In the genomic region with DNA sequence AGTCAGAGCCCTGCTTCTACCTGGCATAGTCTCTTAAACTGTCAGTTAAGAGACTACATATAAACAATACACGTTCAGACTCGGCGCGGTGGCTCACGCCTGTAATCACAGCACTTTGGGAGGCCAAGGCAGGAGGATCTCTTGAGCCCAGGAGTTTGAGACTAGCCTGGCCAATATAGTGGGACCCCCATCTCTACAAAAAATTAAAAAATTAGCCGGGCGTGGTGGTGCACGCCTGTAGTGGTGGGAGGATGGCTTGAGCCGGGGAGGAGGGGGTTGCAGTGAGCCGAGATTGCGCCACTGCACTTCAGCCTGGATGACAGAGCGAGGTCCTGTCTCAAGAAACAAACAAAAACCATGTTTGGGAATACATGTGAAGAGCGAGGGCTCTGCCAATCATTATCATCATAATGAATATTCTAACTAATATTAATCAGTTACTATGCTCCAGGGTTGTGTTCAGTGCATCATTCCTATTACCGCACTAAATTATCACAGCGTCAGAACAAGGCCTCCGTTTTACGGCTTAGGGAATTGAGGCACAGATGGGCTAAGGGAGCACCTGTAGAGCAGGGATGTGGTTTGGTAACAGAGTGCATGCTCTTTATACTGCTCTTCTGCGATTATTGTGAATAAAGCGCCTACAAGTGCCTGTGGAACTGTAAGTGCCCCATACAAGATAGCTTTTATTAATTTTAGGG, we compare ENCODE assay signal across 8 cellular contexts. TPM values are rescaled to one million over a fixed set of nuclear protein-coding genes. Genes with fewer than 3 reads are reported as not detected.
DNase-seq lines count a peak whose midpoint lies in the region; ATAC-seq and TF ChIP-seq lines count a peak whose summit lies in the region.

No MANE protein-coding gene starts in this region.

- ATAC-seq in GM21576 (IDR thresholded peaks at IDR 0.05; ENCODE audit: unreplicated experiment): no peak

- WGBS in thyroid gland, 2 donors: 93 to 94% methylated on average over 19 of the region's 19 CpGs

- no peaks in the 10 kb centered on the region for H3K27me3 Mint-ChIP-seq in activated CD4-positive, alpha-beta T cell treated with anti-CD3 and anti-CD28 coated beads, Interleukin-2, amount 10 ng/mL, durations not matched to agents 7 days and 5 days
- no peaks in the 10 kb centered on the region for H3K27me3 Mint-ChIP-seq in activated T-helper 2 cell treated with anti-CD3 and anti-CD28 coated beads, Interferon-gamma antibody, Interleukin-2, Interleukin-4, amounts not matched to agents 10 μg/mL and 5 μg/mL and 100 μg/mL, durations not matched to agents 14 hours and 24 hours and 36 hours (ENCODE audit: low read depth)

- H3K36me3 ChIP-seq in thyroid gland: peaks cover 0 to 2% of the 10 kb centered on the region in 2 donors

- no peaks in the 10 kb centered on the region for H3K27me3 ChIP-seq in layer of hippocampus (ENCODE audit: control insufficient read depth, insufficient read depth, low read length)
- H3K27me3 ChIP-seq in thyroid gland: no peaks in the 10 kb centered on the region

- peak overlapping the region; percentile 77 for H3K27ac Mint-ChIP-seq in activated CD4-positive, alpha-beta T cell treated with anti-CD3 and anti-CD28 coated beads, Interleukin-2, amount 10 ng/mL, durations not matched to agents 7 days and 5 days
- no peak overlapping the region for H3K27ac Mint-ChIP-seq in activated T-helper 2 cell treated with anti-CD3 and anti-CD28 coated beads, Interferon-gamma antibody, Interleukin-2, Interleukin-4, amounts not matched to agents 10 μg/mL and 5 μg/mL and 100 μg/mL, durations not matched to agents 14 hours and 24 hours and 36 hours

- H3K9me3 ChIP-seq in thyroid gland: no peaks in the 10 kb centered on the region

- H3K36me3 Mint-ChIP-seq in activated CD4-positive, alpha-beta T cell treated with anti-CD3 and anti-CD28 coated beads, Interleukin-2, amount 10 ng/mL, durations not matched to agents 7 days and 5 days (ENCODE audit: low read depth): peaks cover 22% of the 10 kb centered on the region
- H3K36me3 Mint-ChIP-seq in activated T-helper 2 cell treated with anti-CD3 and anti-CD28 coated beads, Interferon-gamma antibody, Interleukin-2, Interleukin-4, amounts not matched to agents 10 μg/mL and 5 μg/mL and 100 μg/mL, durations not matched to agents 14 hours and 24 hours and 36 hours (ENCODE audit: low read depth): peaks cover 29% of the 10 kb centered on the region

- no peak overlapping the region for H3K4me3 ChIP-seq in thyroid gland (replicated peaks in 1 of 3)

- TF ChIP-seq CTCF in thyroid gland (IDR thresholded peaks at IDR 0.05): no peak

- peak; percentile 7 for DNase-seq in activated CD4-positive, alpha-beta T cell treated with anti-CD3 and anti-CD28 coated beads, Interleukin-2, amount 10 ng/mL, durations not matched to agents 7 days and 5 days
- no peak for DNase-seq in activated CD4-positive, alpha-beta T cell treated with anti-CD3 and anti-CD28 coated beads for 4 hours
- no peak for DNase-seq in activated T-helper 2 cell treated with anti-CD3 and anti-CD28 coated beads, Interferon-gamma antibody, Interleukin-2, Interleukin-4, amounts not matched to agents 10 μg/mL and 5 μg/mL and 100 μg/mL, durations not matched to agents 14 hours and 24 hours and 36 hours (ENCODE audit: low spot score)
- DNase-seq in thyroid gland: no peak
- no peak for DNase-seq in KG1 (lab: John Stamatoyannopoulos, UW)
- no peak for DNase-seq in DMS153 treated with DMSO at 0.1 percent for 48 hours (lab: John Stamatoyannopoulos, UW; ENCODE audit: unreplicated experiment)

- no peak for TF ChIP-seq POLR2A in thyroid gland (IDR thresholded peaks at IDR 0.05)

- intact Hi-C loops in activated T-helper 2 cell treated with anti-CD3 and anti-CD28 coated beads, Interferon-gamma antibody, Interleukin-2, Interleukin-4, amounts not matched to agents 10 μg/mL and 5 μg/mL and 100 μg/mL, durations not matched to agents 14 hours and 24 hours and 36 hours (cut with micrococcal nuclease): loop anchor here (1.0 to 10.0 kb wide), 5 partner anchors 80 to 481 kb away; a partner anchor contains a TSS
- intact Hi-C loops in thyroid gland (cut with DNase I): loop anchor here (5.0 kb wide), 1 partner anchor 483 kb away; no protein-coding TSS in a partner anchor

- H3K27ac ChIP-seq in layer of hippocampus (ENCODE audit: low read depth, low read length): peak overlapping the region; percentile 73
- H3K27ac ChIP-seq in thyroid gland: peak overlapping the region in 2 of 3 donors; percentile 52 to 86

- peaks cover 47% of the 10 kb centered on the region for H3K4me1 Mint-ChIP-seq in activated CD4-positive, alpha-beta T cell treated with anti-CD3 and anti-CD28 coated beads, Interleukin-2, amount 10 ng/mL, durations not matched to agents 7 days and 5 days
- H3K4me1 Mint-ChIP-seq in activated T-helper 2 cell treated with anti-CD3 and anti-CD28 coated beads, Interferon-gamma antibody, Interleukin-2, Interleukin-4, amounts not matched to agents 10 μg/mL and 5 μg/mL and 100 μg/mL, durations not matched to agents 14 hours and 24 hours and 36 hours (ENCODE audit: low read depth): peaks cover 37% of the 10 kb centered on the region

- peak overlapping the region; percentile 94 for H3K4me3 Mint-ChIP-seq in activated CD4-positive, alpha-beta T cell treated with anti-CD3 and anti-CD28 coated beads, Interleukin-2, amount 10 ng/mL, durations not matched to agents 7 days and 5 days
- peak overlapping the region; percentile 100 for H3K4me3 Mint-ChIP-seq in activated T-helper 2 cell treated with anti-CD3 and anti-CD28 coated beads, Interferon-gamma antibody, Interleukin-2, Interleukin-4, amounts not matched to agents 10 μg/mL and 5 μg/mL and 100 μg/mL, durations not matched to agents 14 hours and 24 hours and 36 hours (ENCODE audit: low read depth)

- POLR2A ChIA-PET in activated CD4-positive, alpha-beta T cell treated with anti-CD3 and anti-CD28 coated beads, Interleukin-2, amount 10 ng/mL, durations not matched to agents 7 days and 5 days (lab: Charles Lee): interaction anchor here (0.5 kb wide), 1 partner anchor 743 kb away, joined by 4 read pairs; no protein-coding TSS in a partner anchor

- no peaks in the 10 kb centered on the region for H3K9me3 Mint-ChIP-seq in activated CD4-positive, alpha-beta T cell treated with anti-CD3 and anti-CD28 coated beads, Interleukin-2, amount 10 ng/mL, durations not matched to agents 7 days and 5 days
- H3K9me3 Mint-ChIP-seq in activated T-helper 2 cell treated with anti-CD3 and anti-CD28 coated beads, Interferon-gamma antibody, Interleukin-2, Interleukin-4, amounts not matched to agents 10 μg/mL and 5 μg/mL and 100 μg/mL, durations not matched to agents 14 hours and 24 hours and 36 hours: no peaks in the 10 kb centered on the region

- CTCF ChIA-PET in activated CD4-positive, alpha-beta T cell treated with anti-CD3 and anti-CD28 coated beads, Interleukin-2, amount 10 ng/mL, durations not matched to agents 7 days and 5 days (lab: Charles Lee): interaction anchor here (0.8 to 1.0 kb wide), 2 partner anchors 9 to 16 kb away, joined by 3 to 5 read pairs; no protein-coding TSS in a partner anchor

- H3K4me1 ChIP-seq in thyroid gland: peaks cover 44 to 71% of the 10 kb centered on the region in 2 donors

RNA-seq across cellular contexts. Expression of a gene that starts 0.8 kb away (rescaled TPM):
- 10 to 100 TPM in 1 of 2 experiments, 1 to 10 TPM in 1; 8.5 to 11.7 TPM for total RNA-seq in activated CD4-positive, alpha-beta T cell treated with anti-CD3 and anti-CD28 coated beads, Interleukin-2, amount 10 ng/mL, durations not matched to agents 7 days and 5 days
- 12.5 and 16.4 TPM in 2 replicates for total RNA-seq in activated T-helper 2 cell treated with anti-CD3 and anti-CD28 coated beads, Interferon-gamma antibody, Interleukin-2, Interleukin-4, amounts not matched to agents 10 μg/mL and 5 μg/mL and 100 μg/mL, durations not matched to agents 14 hours and 24 hours and 36 hours
- 10 to 100 TPM in 2 of 4 donors, 1 to 10 TPM in 2; 4.8 to 34.3 (median 9.4) TPM for total RNA-seq in thyroid gland

RNA-seq across cellular contexts. Expression of a gene that starts 1.9 kb away (rescaled TPM):
- 10 to 100 TPM; 22.1 to 23.8 TPM for total RNA-seq in activated CD4-positive, alpha-beta T cell treated with anti-CD3 and anti-CD28 coated beads, Interleukin-2, amount 10 ng/mL, durations not matched to agents 7 days and 5 days
- 77.9 and 88.4 TPM in 2 replicates for total RNA-seq in activated T-helper 2 cell treated with anti-CD3 and anti-CD28 coated beads, Interferon-gamma antibody, Interleukin-2, Interleukin-4, amounts not matched to agents 10 μg/mL and 5 μg/mL and 100 μg/mL, durations not matched to agents 14 hours and 24 hours and 36 hours
- 10 to 100 TPM; 40.5 to 55.1 (median 45.0) TPM for total RNA-seq in thyroid gland

RNA-seq across cellular contexts. Expression of a gene that starts 40.4 kb away (rescaled TPM):
- under 1 TPM; 0.02 to 0.15 TPM for total RNA-seq in activated CD4-positive, alpha-beta T cell treated with anti-CD3 and anti-CD28 coated beads, Interleukin-2, amount 10 ng/mL, durations not matched to agents 7 days and 5 days
- 0.07 TPM in 1 of 2 replicates, not detected in the other for total RNA-seq in activated T-helper 2 cell treated with anti-CD3 and anti-CD28 coated beads, Interferon-gamma antibody, Interleukin-2, Interleukin-4, amounts not matched to agents 10 μg/mL and 5 μg/mL and 100 μg/mL, durations not matched to agents 14 hours and 24 hours and 36 hours
- 100 to 1,000 TPM in 1 of 4 donors, 10 to 100 TPM in 3; 31.8 to 100 (median 67.4) TPM for total RNA-seq in thyroid gland

Comparison
In these comparisons a context has a peak if more than half of its experiments do, and no peak if none do; other contexts are left out.
1. RNA of a gene that starts 40.4 kb away (total RNA-seq): 31.8 to 100 TPM in thyroid gland; 0.02 to 0.15 TPM in activated CD4-positive, alpha-beta T cell treated with anti-CD3 and anti-CD28 coated beads, Interleukin-2, amount 10 ng/mL, durations not matched to agents 7 days and 5 days and 0.07 TPM in activated T-helper 2 cell treated with anti-CD3 and anti-CD28 coated beads, Interferon-gamma antibody, Interleukin-2, Interleukin-4, amounts not matched to agents 10 μg/mL and 5 μg/mL and 100 μg/mL, durations not matched to agents 14 hours and 24 hours and 36 hours; every median in the first group is over 10 times any median in the second.